In the genomic region with DNA sequence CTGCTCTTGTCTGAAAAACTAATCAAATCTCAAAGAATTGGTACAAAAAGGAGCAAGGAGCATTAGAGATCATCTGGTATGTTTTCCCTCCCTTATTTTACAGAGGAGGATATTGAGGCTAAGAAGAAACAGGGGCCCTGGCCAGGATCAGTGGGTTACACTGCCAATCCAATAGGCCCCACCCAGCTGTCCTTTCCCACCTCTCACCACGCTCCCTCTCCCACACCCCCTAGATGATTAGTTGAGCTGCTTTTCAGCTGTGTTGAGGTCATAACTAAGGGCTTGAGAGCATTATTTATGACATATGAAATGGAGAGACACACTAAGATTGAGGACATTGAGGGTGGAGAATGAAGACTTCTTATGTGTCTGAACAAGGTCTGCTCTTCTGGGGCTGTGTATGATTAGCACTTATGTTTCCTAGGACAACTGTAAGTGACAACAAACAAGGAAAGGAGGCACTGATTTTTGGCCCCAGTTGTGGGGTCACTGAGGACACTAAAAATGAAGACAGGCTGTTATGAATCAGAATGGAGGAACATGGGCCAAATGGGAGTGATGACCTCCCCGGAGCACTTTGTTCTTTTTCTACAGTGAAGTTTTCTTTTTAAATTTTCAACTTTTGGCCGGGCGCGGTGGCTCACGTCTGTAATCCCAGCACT, we compare ENCODE assay signal across 24 cellular contexts. TPM values are rescaled to one million over a fixed set of nuclear protein-coding genes. Genes with fewer than 3 reads are reported as not detected.
DNase-seq lines count a peak whose midpoint lies in the region; ATAC-seq, FAIRE-seq and TF ChIP-seq lines count a peak whose summit lies in the region.
"Had no signal": no experiment of that assay in that cellular context is flagged by ENCODE, and none has a peak within 500 bp of the region (broad histone marks: within the 10 kb centered on the region; RNA-seq: fewer than 3 reads in every experiment).

No MANE protein-coding gene starts in this region.

- H3K4me3 ChIP-seq in ACC112 (ENCODE audit: low read depth, low read length) (no peak overlapping the region), astrocyte (ENCODE audit: insufficient read depth, low read depth, low read length) (no peak overlapping the region), rectal smooth muscle tissue (ENCODE audit: low read length) (no peak overlapping the region)
- H3K4me3 ChIP-seq: PC-9, smooth muscle cell, tibial artery had no signal

- H3K9me3 Mint-ChIP-seq in astrocyte (ENCODE audit: unreplicated experiment): no peaks in the 10 kb centered on the region
- H3K9me3 Mint-ChIP-seq in glutamatergic neuron (ENCODE audit: unreplicated experiment): no peaks in the 10 kb centered on the region
- H3K9me3 Mint-ChIP-seq: CD4-positive, CD25-positive, alpha-beta regulatory T cell had no signal

- H3K4me1 ChIP-seq in ACC112 (ENCODE audit: control insufficient read depth, insufficient read depth, low read length, unreplicated experiment) (peaks cover 23% of the 10 kb centered on the region), astrocyte (ENCODE audit: insufficient read depth, low read length) (peaks cover 16% of the 10 kb centered on the region), rectal smooth muscle tissue (ENCODE audit: control insufficient read depth, insufficient read depth, low read length) (no peaks in the 10 kb centered on the region)

- no peaks in the 10 kb centered on the region for H3K9me3 ChIP-seq in astrocyte (ENCODE audit: insufficient read depth, low read depth, low read length)
- H3K9me3 ChIP-seq: tibial artery had no signal

- H3K27ac ChIP-seq in ACC112 (ENCODE audit: low read depth, low read length) (peak overlapping the region; percentile 18), astrocyte (ENCODE audit: low read depth, low read length) (no peak overlapping the region), rectal smooth muscle tissue (ENCODE audit: low read depth, low read length) (peak overlapping the region; percentile 51)
- H3K27ac ChIP-seq: PC-9, tibial artery had no signal

- DNase-seq in astrocyte (ENCODE audit: low read depth) (peak; percentile 27), left ventricle myocardium superior (peak; percentile 61), glutamatergic neuron (no peak), hepatic stellate cell (ENCODE audit: low spot score) (no peak)
- DNase-seq: activated CD4-positive, alpha-beta T cell treated with anti-CD3 and anti-CD28 coated beads for 48 hours; activated CD8-positive, alpha-beta memory T cell treated with anti-CD3 and anti-CD28 coated beads, Interleukin-2, amount 50 U/mL, for 48 hours; CD4-positive, CD25-positive, alpha-beta regulatory T cell; H7; head of caudate nucleus; islet precursor cell; KBM-7; NCI-H1048; NCI-H2107; NCI-H748 treated with DMSO at 0.1 percent for 48 hours; nucleus accumbens; PC-9 had no signal

- H3K4me3 Mint-ChIP-seq in astrocyte (ENCODE audit: unreplicated experiment): no peak overlapping the region
- no peak overlapping the region for H3K4me3 Mint-ChIP-seq in glutamatergic neuron (ENCODE audit: unreplicated experiment)
- H3K4me3 Mint-ChIP-seq: CD4-positive, CD25-positive, alpha-beta regulatory T cell had no signal

- H3K4me1 Mint-ChIP-seq in astrocyte (ENCODE audit: low read depth, unreplicated experiment) (peaks cover 19% of the 10 kb centered on the region), glutamatergic neuron (ENCODE audit: low read depth, unreplicated experiment) (no peaks in the 10 kb centered on the region)
- H3K4me1 Mint-ChIP-seq: CD4-positive, CD25-positive, alpha-beta regulatory T cell had no signal

- H3K36me3 ChIP-seq in ACC112 (ENCODE audit: insufficient read depth, low read length) (no peaks in the 10 kb centered on the region), astrocyte (ENCODE audit: insufficient read depth, low read length) (no peaks in the 10 kb centered on the region), rectal smooth muscle tissue (ENCODE audit: control insufficient read depth, insufficient read depth, low read length) (no peaks in the 10 kb centered on the region)
- H3K36me3 ChIP-seq: tibial artery had no signal

- intact Hi-C loops in left ventricle myocardium superior (cut with micrococcal nuclease): no loop called here

- H3K79me2 ChIP-seq in ACC112 (ENCODE audit: control insufficient read depth, insufficient read depth, low read length, unreplicated experiment): no peaks in the 10 kb centered on the region
- no peaks in the 10 kb centered on the region for H3K79me2 ChIP-seq in astrocyte (ENCODE audit: insufficient read depth, low read length)

- H3K9ac ChIP-seq in astrocyte (ENCODE audit: low read length): no peak overlapping the region
- no peak overlapping the region for H3K9ac ChIP-seq in rectal smooth muscle tissue (ENCODE audit: low read length)

- no peak for FAIRE-seq in astrocyte (lab: Jason Lieb, UNC)
- FAIRE-seq: A204.1, colon had no signal

- no peaks in the 10 kb centered on the region for H4K20me1 ChIP-seq in astrocyte (ENCODE audit: insufficient read depth, low read length)

- H3K36me3 Mint-ChIP-seq in astrocyte (ENCODE audit: low read depth, unreplicated experiment) (no peaks in the 10 kb centered on the region), glutamatergic neuron (ENCODE audit: unreplicated experiment) (no peaks in the 10 kb centered on the region)
- H3K36me3 Mint-ChIP-seq: CD4-positive, CD25-positive, alpha-beta regulatory T cell had no signal

- H3K27me3 Mint-ChIP-seq in astrocyte (ENCODE audit: low read depth, unreplicated experiment) (no peaks in the 10 kb centered on the region), glutamatergic neuron (ENCODE audit: unreplicated experiment) (no peaks in the 10 kb centered on the region)

- H3K27ac Mint-ChIP-seq in astrocyte (ENCODE audit: unreplicated experiment) (no peak overlapping the region), glutamatergic neuron (ENCODE audit: unreplicated experiment) (no peak overlapping the region)
- H3K27ac Mint-ChIP-seq: CD4-positive, CD25-positive, alpha-beta regulatory T cell had no signal

- no peak for TF ChIP-seq CTCF in astrocyte (IDR thresholded peaks at IDR 0.05; ENCODE audit: insufficient read depth, low read depth, low read length)
- no peak for TF ChIP-seq CTCF in glutamatergic neuron (IDR thresholded peaks at IDR 0.05; ENCODE audit: partially characterized antibody, unreplicated experiment)

- ATAC-seq in left ventricle myocardium superior (peak; percentile 87), HG03354 (IDR thresholded peaks at IDR 0.05; ENCODE audit: poor library complexity, severe bottlenecking, unreplicated experiment) (no peak), HG02759 (IDR thresholded peaks at IDR 0.05; ENCODE audit: unreplicated experiment) (no peak)

- H2AFZ ChIP-seq in ACC112 (ENCODE audit: low read length, unreplicated experiment): no peak overlapping the region
- no peak overlapping the region for H2AFZ ChIP-seq in astrocyte (ENCODE audit: low read depth, low read length)
- H2AFZ ChIP-seq: PC-9 had no signal

- H3K27me3 ChIP-seq in ACC112 (ENCODE audit: insufficient read depth, low read length) (no peaks in the 10 kb centered on the region), astrocyte (ENCODE audit: insufficient read depth, low read length) (no peaks in the 10 kb centered on the region), rectal smooth muscle tissue (ENCODE audit: control insufficient read depth, insufficient read depth, low read length) (no peaks in the 10 kb centered on the region)
- H3K27me3 ChIP-seq: tibial artery had no signal

- no peak overlapping the region for H3K4me2 ChIP-seq in astrocyte (ENCODE audit: low read length)
- H3K4me2 ChIP-seq: PC-9, smooth muscle cell had no signal

RNA-seq across cellular contexts. Expression of a gene that starts 26.5 kb away (rescaled TPM):
- total RNA-seq in astrocyte (0.25 TPM in 1 of 2 replicates, not detected in the other), left ventricle myocardium superior (not detected), glutamatergic neuron (ENCODE audit: unreplicated experiment) (not detected)

Comparison
In these comparisons a context has a peak if more than half of its experiments do, and no peak if none do; other contexts are left out.
1. DNase-seq: peak in astrocyte (single experiment) and left ventricle myocardium superior (single experiment); none in glutamatergic neuron (single experiment) and hepatic stellate cell (single experiment).